20 cellular contexts compared by ENCODE assay signal in the genomic region with DNA sequence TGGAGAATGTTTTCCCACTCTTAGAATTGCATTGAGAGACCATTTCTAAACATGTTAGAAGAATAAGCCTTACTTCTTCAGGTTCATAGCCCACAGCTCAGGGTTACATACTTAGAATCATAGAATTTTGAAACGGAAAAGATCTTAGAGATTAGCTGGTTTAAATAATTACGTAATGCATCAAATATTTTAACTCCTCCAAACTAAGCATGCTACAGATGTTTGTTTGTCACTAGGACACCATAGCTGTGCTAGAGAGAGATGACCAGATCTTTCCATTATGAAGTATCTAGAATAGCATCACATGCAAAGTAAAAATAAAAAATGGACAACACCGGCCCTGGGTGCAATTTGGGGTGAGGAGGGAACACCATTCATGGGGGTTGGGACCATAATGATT.
DNase-seq lines count a peak whose midpoint lies in the region; ATAC-seq, FAIRE-seq and TF ChIP-seq lines count a peak whose summit lies in the region.
"Had no signal": no experiment of that assay in that cellular context is flagged by ENCODE, and none has a peak within 500 bp of the region (broad histone marks: within the 10 kb centered on the region; RNA-seq: fewer than 3 reads in every experiment).

No MANE protein-coding gene starts in this region.

- no peak overlapping the region for H2BK20ac ChIP-seq in IMR-90 (ENCODE audit: low read depth, low read length)

- no peak overlapping the region for H3K14ac ChIP-seq in IMR-90 (replicated peaks; ENCODE audit: low read depth, low read length)
- no peak overlapping the region for H3K14ac ChIP-seq in neuronal stem cell (ENCODE audit: low read length)

- H3K9me1 ChIP-seq in IMR-90 (ENCODE audit: insufficient read depth, low read length) = no peaks in the 10 kb centered on the region; the same call in 1 of the 2 replicates
- H3K9me1 ChIP-seq in endothelial cell of umbilical vein (replicated peaks; ENCODE audit: control insufficient read depth, extremely low read depth, insufficient read depth, low read length) = no peaks in the 10 kb centered on the region

- ATAC-seq in IMR-90 (ENCODE audit: low read depth) (peak; percentile 46), GM19324 (IDR thresholded peaks at IDR 0.05; ENCODE audit: low FRiP score, unreplicated experiment) (no peak), psoas muscle (no peak)
- ATAC-seq: CD8-positive, alpha-beta T cell had no signal

- TF ChIP-seq CTCF in IMR-90 (conservative IDR thresholded peaks at IDR 0.05; ENCODE audit: low read depth, low read length) (no peak), endothelial cell of umbilical vein (IDR thresholded peaks at IDR 0.05; ENCODE audit: extremely low read depth in 1 of 2, insufficient read depth in 1 of 2, low read depth in 1 of 2, low read length in 2 of 2) (no peak), psoas muscle (IDR thresholded peaks at IDR 0.05) (no peak)

- no peak overlapping the region for H2BK12ac ChIP-seq in neuronal stem cell (ENCODE audit: low read length)

- BruUV-seq in IMR-90 (replicated peaks; lab: Mats Ljungman, UMichigan) = no TSS peak
- BruUV-seq in endothelial cell of umbilical vein (replicated peaks; lab: Mats Ljungman, UMichigan) = no TSS peak

- H4K8ac ChIP-seq in IMR-90 (ENCODE audit: low read depth in 2 of 2, low read length in 2 of 2) (no peak overlapping the region), neuronal stem cell (ENCODE audit: low read depth, low read length) (no peak overlapping the region)

- no peaks in the 10 kb centered on the region for H3K9me3 ChIP-seq in IMR-90 (ENCODE audit: control insufficient read depth, insufficient read depth, low read length)
- no peaks in the 10 kb centered on the region for H3K9me3 ChIP-seq in endothelial cell of umbilical vein (replicated peaks; ENCODE audit: control insufficient read depth, insufficient read depth, low read length)
- peaks cover 0 to 1% of the 10 kb centered on the region in 2 donors for H3K9me3 ChIP-seq in neuronal stem cell (replicated peaks in 1 of 2; ENCODE audit: control insufficient read depth in 2 of 2, insufficient read depth in 1 of 2, low read depth in 1 of 2, low read length in 2 of 2)
- no peaks in the 10 kb centered on the region for H3K9me3 ChIP-seq in psoas muscle
- H3K9me3 ChIP-seq: MG63 had no signal

- H3K23ac ChIP-seq in IMR-90 (ENCODE audit: low read depth, low read length) = no peak overlapping the region
- H3K23ac ChIP-seq in neuronal stem cell (ENCODE audit: low read depth, low read length, poor library complexity) = no peak overlapping the region

- POLR2A ChIA-PET in IMR-90 (lab: Charles Lee; ENCODE audit: unreplicated experiment) (no interaction called here), endothelial cell of umbilical vein (lab: Charles Lee) (no interaction called here)

- H3K27ac ChIP-seq in IMR-90 (ENCODE audit: insufficient read depth, low read length) (no peak overlapping the region), endothelial cell of umbilical vein (ENCODE audit: insufficient read depth, low read depth, low read length) (peak overlapping the region; percentile 11), neuronal stem cell (replicated peaks; ENCODE audit: low read length) (peak overlapping the region; percentile 13), psoas muscle (no peak overlapping the region)
- H3K27ac ChIP-seq: PC-9 had no signal

- dilution Hi-C loops in IMR-90 (cut with HindIII; ENCODE audit: low sequenced_read_pairs, unreplicated experiment) (no loop called here), endothelial cell of umbilical vein (cut with MboI; ENCODE audit: extremely low pct_ligation_motif_present, low sequenced_read_pairs) (no loop called here)

- TF ChIP-seq POLR2A in IMR-90 (IDR thresholded peaks at IDR 0.05; ENCODE audit: low read depth, low read length) = no peak
- TF ChIP-seq POLR2A in endothelial cell of umbilical vein (IDR thresholded peaks at IDR 0.05; ENCODE audit: low read depth, low read length) = no peak

- DNase-seq in EH (ENCODE audit: low read depth) (peak; percentile 29), IMR-90 (no peak), endothelial cell of umbilical vein (ENCODE audit: low read depth, low spot score) (no peak), neuronal stem cell (ENCODE audit: low spot score) (no peak), psoas muscle (no peak), activated gamma-delta T cell treated with Interleukin-2 at 50 U/mL for 16 hours (no peak)
- DNase-seq: CD8-positive, alpha-beta T cell; DMS79; Karpas-422; MG63; NCI-H1092 treated with DMSO at 0.1 percent for 48 hours; NCI-H2107; NCI-H524 had no signal

- intact Hi-C loops in IMR-90 (cut with micrococcal nuclease) = no loop called here
- intact Hi-C loops in endothelial cell of umbilical vein (cut with micrococcal nuclease) = loop anchor here (1.0 kb wide), 1 partner anchor 95 kb away; a partner anchor contains a TSS
- intact Hi-C loops in psoas muscle (cut with DNase I) = no loop called here

- H2BK15ac ChIP-seq in IMR-90 (ENCODE audit: low read depth, low read length) (no peak overlapping the region), neuronal stem cell (ENCODE audit: low read length) (no peak overlapping the region)

- H3K36me3 ChIP-seq in IMR-90 (ENCODE audit: control insufficient read depth, insufficient read depth, low read length) (peaks cover 11% of the 10 kb centered on the region), endothelial cell of umbilical vein (ENCODE audit: control insufficient read depth in 2 of 2, extremely low read depth in 1 of 2, insufficient read depth in 2 of 2, low read length in 2 of 2) (peaks cover 0 to 3% of the 10 kb centered on the region in 2 experiments), neuronal stem cell (replicated peaks in 1 of 2; ENCODE audit: control insufficient read depth in 2 of 2, insufficient read depth in 2 of 2, low read length in 2 of 2) (peaks cover 3 to 11% of the 10 kb centered on the region in 2 donors), psoas muscle (ENCODE audit: insufficient read depth in 1 of 2, low read depth in 1 of 2) (no peaks in the 10 kb centered on the region)
- H3K36me3 ChIP-seq: MG63 had no signal

- H3K27me3 ChIP-seq in IMR-90 (ENCODE audit: control insufficient read depth, insufficient read depth, low read length) (no peaks in the 10 kb centered on the region), endothelial cell of umbilical vein (ENCODE audit: control insufficient read depth in 2 of 2, insufficient read depth in 2 of 2, low read length in 2 of 2) (no peaks in the 10 kb centered on the region), neuronal stem cell (ENCODE audit: control insufficient read depth in 3 of 3, insufficient read depth in 3 of 3, low read depth in 1 of 3, low read length in 3 of 3) (no peaks in the 10 kb centered on the region), psoas muscle (ENCODE audit: insufficient read depth in 3 of 3, low read length in 2 of 3) (no peaks in the 10 kb centered on the region)
- H3K27me3 ChIP-seq: MG63 had no signal

- no peaks in the 10 kb centered on the region for H4K20me1 ChIP-seq in IMR-90 (ENCODE audit: insufficient read depth, low read length)
- no peaks in the 10 kb centered on the region for H4K20me1 ChIP-seq in endothelial cell of umbilical vein (replicated peaks; ENCODE audit: control insufficient read depth, extremely low read depth, insufficient read depth, low read length)

- in situ Hi-C loops in IMR-90 (cut with MboI; ENCODE audit: low sequenced_read_pairs) = no loop called here

- CTCF ChIA-PET in IMR-90 (lab: Yijun Ruan, JAX) (interaction anchor here (0.5 to 1.4 kb wide), 2 partner anchors 10 to 968 kb away, joined by 4 to 5 read pairs; no protein-coding TSS in a partner anchor), endothelial cell of umbilical vein (lab: Charles Lee) (interaction anchor here (0.6 to 1.3 kb wide), 3 partner anchors 14 to 34 kb away, joined by 3 to 4 read pairs (median 3); no protein-coding TSS in a partner anchor)

- H3K79me1 ChIP-seq in IMR-90 (ENCODE audit: low read depth in 1 of 2, low read length in 2 of 2) = peaks cover 2 to 16% of the 10 kb centered on the region in 2 experiments; a peak in 1 of 4 replicates
- peaks cover 2% of the 10 kb centered on the region for H3K79me1 ChIP-seq in neuronal stem cell (ENCODE audit: low read depth, low read length)

- no peak overlapping the region for H3K4me2 ChIP-seq in IMR-90 (ENCODE audit: low read depth, low read length)
- no peak overlapping the region for H3K4me2 ChIP-seq in endothelial cell of umbilical vein (ENCODE audit: insufficient read depth, low read length)
- H3K4me2 ChIP-seq in neuronal stem cell (ENCODE audit: insufficient read depth, low read length, poor library complexity, severe bottlenecking) = no peak overlapping the region

- peaks cover 6% of the 10 kb centered on the region for H3K4me1 ChIP-seq in IMR-90 (ENCODE audit: control insufficient read depth, insufficient read depth, low read length)
- H3K4me1 ChIP-seq in endothelial cell of umbilical vein (ENCODE audit: control insufficient read depth, extremely low read depth, insufficient read depth, low read length) = peaks cover 13% of the 10 kb centered on the region
- H3K4me1 ChIP-seq in neuronal stem cell (ENCODE audit: control insufficient read depth in 2 of 2, insufficient read depth in 1 of 2, low read depth in 1 of 2, low read length in 2 of 2) = peaks cover 0 to 10% of the 10 kb centered on the region in 2 donors
- H3K4me1 ChIP-seq in psoas muscle = peaks cover 7% of the 10 kb centered on the region

- no peak for TF ChIP-seq RAD21 in IMR-90 (IDR thresholded peaks at IDR 0.05; ENCODE audit: low read length)

- H2AK5ac ChIP-seq in IMR-90 (ENCODE audit: low read depth, low read length) = no peak overlapping the region
- no peak overlapping the region for H2AK5ac ChIP-seq in neuronal stem cell (ENCODE audit: low read depth, low read length)

- no peak overlapping the region for H4K5ac ChIP-seq in IMR-90 (ENCODE audit: low read depth, low read length)

- no peak overlapping the region for H3K4me3 ChIP-seq in IMR-90 (ENCODE audit: insufficient read depth, low read depth, low read length)
- H3K4me3 ChIP-seq in endothelial cell of umbilical vein (replicated peaks in 1 of 3; ENCODE audit: insufficient read depth in 1 of 3, low read depth in 1 of 3, low read length in 3 of 3) = no peak overlapping the region
- no peak overlapping the region for H3K4me3 ChIP-seq in neuronal stem cell (ENCODE audit: low read length in 2 of 2)
- no peak overlapping the region for H3K4me3 ChIP-seq in psoas muscle
- H3K4me3 ChIP-seq: MG63, PC-9 had no signal

- FAIRE-seq in endothelial cell of umbilical vein (lab: Jason Lieb, UNC) = no peak
- FAIRE-seq: D721Med, G401.6, GM12891, GM18507, H1 had no signal

- H3K4ac ChIP-seq in IMR-90 (ENCODE audit: low read depth, low read length) (no peak overlapping the region), neuronal stem cell (ENCODE audit: low read length) (no peak overlapping the region)

- no peak overlapping the region for H2AK9ac ChIP-seq in IMR-90 (replicated peaks; ENCODE audit: low read depth, low read length, poor library complexity)

- no peaks in the 10 kb centered on the region for H3K79me2 ChIP-seq in endothelial cell of umbilical vein (ENCODE audit: control insufficient read depth, insufficient read depth, low read length)

- no peak overlapping the region for H4K91ac ChIP-seq in IMR-90 (ENCODE audit: insufficient read depth, low read depth, low read length)
- no peak overlapping the region for H4K91ac ChIP-seq in neuronal stem cell (ENCODE audit: low read depth, low read length, poor library complexity)

- H2AFZ ChIP-seq in IMR-90 (replicated peaks; ENCODE audit: low read length, poor library complexity) (no peak overlapping the region), endothelial cell of umbilical vein (ENCODE audit: low read depth, low read length) (no peak overlapping the region), neuronal stem cell (ENCODE audit: low read length) (no peak overlapping the region)
- H2AFZ ChIP-seq: PC-9 had no signal

- H2BK120ac ChIP-seq in IMR-90 (ENCODE audit: low read depth, low read length) = no peak overlapping the region
- no peak overlapping the region for H2BK120ac ChIP-seq in neuronal stem cell (ENCODE audit: low read depth, low read length)

- no peak overlapping the region for H3K9ac ChIP-seq in IMR-90 (ENCODE audit: low read depth, low read length)
- H3K9ac ChIP-seq in endothelial cell of umbilical vein (replicated peaks; ENCODE audit: extremely low read depth, insufficient read depth, low read length) = peak overlapping the region; percentile 3
- no peak overlapping the region for H3K9ac ChIP-seq in neuronal stem cell (ENCODE audit: low read depth, low read length, poor library complexity)

- no peak overlapping the region for H3K18ac ChIP-seq in IMR-90 (ENCODE audit: low read depth, low read length)
- no peak overlapping the region for H3K18ac ChIP-seq in neuronal stem cell (ENCODE audit: low read length)

- H2BK5ac ChIP-seq in IMR-90 (ENCODE audit: low read depth, low read length, poor library complexity, severe bottlenecking) (no peak overlapping the region), neuronal stem cell (ENCODE audit: low read length) (no peak overlapping the region)

- no CpG with 5 or more reads among the region's 3 CpGs for WGBS in IMR-90 (ENCODE audit: extremely low coverage in 2 of 2, insufficient read length in 1 of 2), 2 experiments
- no CpG with 5 or more reads among the region's 3 CpGs for WGBS in neuronal stem cell (ENCODE audit: extremely low coverage in 2 of 2, insufficient read length in 2 of 2, insufficient replicate concordance in 1 of 2), 2 donors
- 62 to 69% (median 62%) methylated on average over 3 of the region's 3 CpGs for WGBS in psoas muscle, 3 donors

- no peak overlapping the region for H3K56ac ChIP-seq in IMR-90 (ENCODE audit: extremely low read depth, insufficient read depth, low read length)

Comparison
In these comparisons a context has a peak if more than half of its experiments do, and no peak if none do; other contexts are left out.
1. H3K27ac ChIP-seq: peak in endothelial cell of umbilical vein (single experiment) and neuronal stem cell (single experiment); none in IMR-90 (single experiment) and psoas muscle (single experiment).